23 cellular contexts compared by ENCODE assay signal in the genomic region with DNA sequence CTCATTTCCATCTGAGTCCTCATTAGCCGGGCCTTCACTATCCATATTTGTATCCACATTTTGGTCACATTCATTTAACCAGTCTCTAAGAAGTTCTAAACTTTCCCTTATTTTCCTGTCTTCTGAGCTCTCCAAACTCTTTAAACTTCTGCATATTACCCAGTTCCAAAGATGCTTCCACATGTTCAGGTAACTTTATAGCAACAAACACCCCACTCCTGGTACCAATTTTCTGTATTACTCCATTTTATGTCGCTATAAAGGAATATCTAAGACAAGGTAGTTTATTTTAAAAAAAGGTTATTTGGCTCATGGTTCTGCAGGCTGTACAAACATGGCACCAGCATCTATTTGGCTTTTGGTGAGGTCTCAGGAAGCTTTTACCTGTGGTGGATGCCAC. TPM values are rescaled to one million over a fixed set of nuclear protein-coding genes. Genes with fewer than 3 reads are reported as not detected.
A peak's percentile ranks its signal among the peaks of the same experiment; 100 is the strongest.
DNase-seq lines count a peak whose midpoint lies in the region; ATAC-seq and TF ChIP-seq lines count a peak whose summit lies in the region.
"Had no signal": no experiment of that assay in that cellular context is flagged by ENCODE, and none has a peak within 500 bp of the region (broad histone marks: within the 10 kb centered on the region; RNA-seq: fewer than 3 reads in every experiment).

No MANE protein-coding gene starts in this region.

- CTCF ChIA-PET in HCT116 (lab: Charles Lee), result no interaction called here

- H3K4me1 Mint-ChIP-seq in endothelial cell (ENCODE audit: unreplicated experiment), result no peaks in the 10 kb centered on the region
- H3K4me1 Mint-ChIP-seq: CD8-positive, alpha-beta memory T cell; GM23338; H9 had no signal

- H3K9me3 ChIP-seq in HCT116 (ENCODE audit: control insufficient read depth in 1 of 2, insufficient read depth in 1 of 2, low read depth in 1 of 2, low read length in 2 of 2), result peaks cover 0 to 12% of the 10 kb centered on the region in 2 experiments; a peak in 1 of 4 replicates
- peaks cover 11% of the 10 kb centered on the region for H3K9me3 ChIP-seq in adipocyte (ENCODE audit: control insufficient read depth, low read length)

- BruUV-seq in HCT116 (replicated peaks; lab: Mats Ljungman, UMichigan), result no TSS peak

- H3K9ac ChIP-seq in HCT116 (ENCODE audit: low read length) (no peak overlapping the region), adipocyte (ENCODE audit: low read length) (no peak overlapping the region)
- H3K9ac ChIP-seq: BLaER1 treated with 17β-estradiol and CSF1 and Interleukin-3, amounts not matched to agents 10 nM and 100 nM had no signal

- TF ChIP-seq CTCF in HCT116 (IDR thresholded peaks at IDR 0.05 in 2 of 3, conservative IDR thresholded peaks at IDR 0.05 in 1 of 3; ENCODE audit: borderline replicate concordance in 1 of 3, insufficient read depth in 1 of 3, low read depth in 2 of 3, low read length in 2 of 3), result no peak
- no peak for TF ChIP-seq CTCF in endothelial cell (IDR thresholded peaks at IDR 0.05; ENCODE audit: unreplicated experiment)

- H3K79me2 ChIP-seq in HCT116 (ENCODE audit: insufficient read depth, low read length), result no peaks in the 10 kb centered on the region

- peaks cover 8% of the 10 kb centered on the region for H3K36me3 Mint-ChIP-seq in endothelial cell (ENCODE audit: low read depth, unreplicated experiment)

- intact Hi-C loops in HCT116 (cut with micrococcal nuclease), result no loop called here

- RAD21 ChIA-PET in HCT116 (lab: Charles Lee; ENCODE audit: low non-redundant PET in 1 of 2, low total read pairs in 2 of 2, uncharacterized antibody in 2 of 2, unreplicated experiment in 2 of 2), result no interaction called here

- H3K27me3 ChIP-seq in HCT116 (ENCODE audit: insufficient read depth, low read length) (no peaks in the 10 kb centered on the region), adipocyte (replicated peaks; ENCODE audit: control insufficient read depth, insufficient read depth, low read length) (no peaks in the 10 kb centered on the region)
- H3K27me3 ChIP-seq: BE2C; BLaER1 treated with 17β-estradiol and CSF1 and Interleukin-3, amounts not matched to agents 10 nM and 100 nM had no signal

- H3K4me3 ChIP-seq in HCT116 (replicated peaks in 1 of 2; ENCODE audit: low read depth in 1 of 2, low read length in 2 of 2), result no peak overlapping the region
- peak overlapping the region; percentile 30 for H3K4me3 ChIP-seq in adipocyte (ENCODE audit: low read length)
- H3K4me3 ChIP-seq: A549; BLaER1 treated with 17β-estradiol and CSF1 and Interleukin-3, amounts not matched to agents 10 nM and 100 nM; GM23338 had no signal

- H3K4me2 ChIP-seq in HCT116 (ENCODE audit: low read length), result no peak overlapping the region
- H3K4me2 ChIP-seq: A549; BLaER1 treated with 17β-estradiol and CSF1 and Interleukin-3, amounts not matched to agents 10 nM and 100 nM; GM23338 had no signal

- POLR2A ChIA-PET in HCT116 (lab: Charles Lee), result no interaction called here

- H3K4me3 Mint-ChIP-seq in endothelial cell (ENCODE audit: unreplicated experiment), result peak overlapping the region; percentile 34
- H3K4me3 Mint-ChIP-seq: CD14-positive monocyte; CD4-positive, alpha-beta T cell; CD8-positive, alpha-beta memory T cell; GM23338; H9 had no signal

- ATAC-seq in HCT116 (no peak), HG03442 (IDR thresholded peaks at IDR 0.05; ENCODE audit: unreplicated experiment) (no peak), HG02798 (IDR thresholded peaks at IDR 0.05; ENCODE audit: poor library complexity, unreplicated experiment) (no peak)
- ATAC-seq: A549, GM23338 had no signal

- peaks cover 11% of the 10 kb centered on the region for H3K9me3 Mint-ChIP-seq in endothelial cell (ENCODE audit: unreplicated experiment)

- H3K27ac Mint-ChIP-seq in endothelial cell (ENCODE audit: unreplicated experiment), result no peak overlapping the region
- H3K27ac Mint-ChIP-seq: CD4-positive, alpha-beta T cell; CD8-positive, alpha-beta memory T cell; GM23338; H9 had no signal

- peaks cover 4% of the 10 kb centered on the region for H3K27me3 Mint-ChIP-seq in endothelial cell (ENCODE audit: unreplicated experiment)
- H3K27me3 Mint-ChIP-seq: CD4-positive, alpha-beta T cell had no signal

- no peak overlapping the region for H2AFZ ChIP-seq in HCT116 (ENCODE audit: low read depth, low read length, poor library complexity, severe bottlenecking)
- H2AFZ ChIP-seq: GM23338 had no signal

- no peaks in the 10 kb centered on the region for H4K20me1 ChIP-seq in HCT116 (ENCODE audit: insufficient read depth)
- H4K20me1 ChIP-seq: BLaER1 treated with 17β-estradiol and CSF1 and Interleukin-3, amounts not matched to agents 10 nM and 100 nM had no signal

- TF ChIP-seq RAD21 in HCT116 (IDR thresholded peaks at IDR 0.05; ENCODE audit: low read depth), result no peak

- H3K36me3 ChIP-seq in HCT116 (ENCODE audit: control insufficient read depth in 1 of 2, insufficient read depth in 2 of 2, low read length in 2 of 2), result 0 out of 4 replicates have a peak, but pooled peaks cover 0 to 3% of the 10 kb centered on the region in 2 experiments
- no peaks in the 10 kb centered on the region for H3K36me3 ChIP-seq in adipocyte (ENCODE audit: control insufficient read depth, insufficient read depth, low read length, severe bottlenecking)
- H3K36me3 ChIP-seq: BE2C had no signal

- TF ChIP-seq POLR2A in HCT116 (IDR thresholded peaks at IDR 0.05; ENCODE audit: borderline replicate concordance, extremely low read depth, insufficient read depth, insufficient read length), result no peak

- no peaks in the 10 kb centered on the region for H3K9me2 ChIP-seq in HCT116 (ENCODE audit: insufficient read depth)

- no peak overlapping the region for H3K27ac ChIP-seq in HCT116 (ENCODE audit: low read depth, low read length)
- H3K27ac ChIP-seq: A549; BLaER1 treated with 17β-estradiol and CSF1 and Interleukin-3, amounts not matched to agents 10 nM and 100 nM had no signal

- no peaks in the 10 kb centered on the region for H3K4me1 ChIP-seq in HCT116 (ENCODE audit: control insufficient read depth in 1 of 2, insufficient read depth in 2 of 2, low read length in 2 of 2)
- peaks cover 8% of the 10 kb centered on the region for H3K4me1 ChIP-seq in adipocyte (ENCODE audit: control insufficient read depth, insufficient read depth, low read length)
- H3K4me1 ChIP-seq: A549, BE2C had no signal

- DNase-seq in HCT116 (ENCODE audit: low read depth, low spot score) (no peak), adipocyte (ENCODE audit: low read depth) (no peak), endothelial cell (ENCODE audit: low spot score) (no peak), NCI-H187 (lab: John Stamatoyannopoulos, UW) (no peak)
- DNase-seq: 8988T; ACHN; AML-193; BE2C; CD4-positive, alpha-beta T cell; CD8-positive, alpha-beta memory T cell; DMS 273 treated with DMSO at 0.1 percent for 48 hours; DMS79 treated with DMSO at 0.1 percent for 48 hours; GF-D8; H9 had no signal

TF ChIP-seq in HCT116, 20 proteins besides CTCF, POLR2A, EP300 and RAD21:
- TF ChIP-seq ZFX (IDR thresholded peaks at IDR 0.05) (no peak), CBX3 (IDR thresholded peaks at IDR 0.05; ENCODE audit: low read depth) (0 out of 2 replicates have a peak, but pooled peaks have one; percentile 26), MAX (IDR thresholded peaks at IDR 0.05) (no peak), POLR2AphosphoS5 (IDR thresholded peaks at IDR 0.05; ENCODE audit: low read depth, low read length) (no peak), ZBTB33 (IDR thresholded peaks at IDR 0.05; ENCODE audit: extremely low read depth, insufficient replicate concordance, low read length) (no peak)

RNA-seq across cellular contexts. Expression of gene AGFG1, which starts 38.8 kb away (rescaled TPM):
- total RNA-seq in HCT116 (2021; ENCODE audit: unreplicated experiment) (72.5 TPM), endothelial cell (ENCODE audit: unreplicated experiment) (70.9 TPM)
- polyA plus RNA-seq in HCT116 (2012), result 46.9 and 54.3 TPM in 2 replicates

RNA-seq across cellular contexts. Expression of gene SCYGR1, which starts 45.4 kb away (rescaled TPM):
- total RNA-seq in HCT116 (2021; ENCODE audit: unreplicated experiment) (not detected), endothelial cell (ENCODE audit: unreplicated experiment) (not detected)
- polyA plus RNA-seq in HCT116 (2012), result not detected in 2 replicates
- total RNA-seq: CD4-positive, alpha-beta T cell; CD8-positive, alpha-beta memory T cell; Daoy; G401; GM23338; H4; H9 had no signal
- polyA plus RNA-seq: A549; CD14-positive monocyte; CD8-positive, alpha-beta memory T cell; GM23338 had no signal

RNA-seq across cellular contexts. Expression of gene TM4SF20, which starts 54.1 kb away (rescaled TPM):
- total RNA-seq in HCT116 (2021; ENCODE audit: unreplicated experiment) (not detected), endothelial cell (ENCODE audit: unreplicated experiment) (not detected)
- polyA plus RNA-seq in HCT116 (2012), result not detected in 2 replicates
- total RNA-seq: CD4-positive, alpha-beta T cell; CD8-positive, alpha-beta memory T cell; Daoy; G401; GM23338; H9 had no signal
- polyA plus RNA-seq: CD14-positive monocyte; CD8-positive, alpha-beta memory T cell; GM23338 had no signal
